Comparison of ENCODE assay signal across 17 cellular contexts in genomic region chr20:64240243-64241015, GRCh38.
"Had no signal": no experiment of that assay in that cellular context is flagged by ENCODE, and none has a peak within 500 bp of the region (broad histone marks: within the 10 kb centered on the region; RNA-seq: fewer than 3 reads in every experiment).

No MANE protein-coding gene starts in this region.

- H3K36me3 ChIP-seq: cardiac muscle cell, esophagus squamous epithelium, ovary had no signal

- H3K27ac ChIP-seq: cardiac muscle cell, esophagus squamous epithelium, hepatocyte, ovary had no signal

- DNase-seq: activated CD4-positive, alpha-beta T cell treated with anti-CD3 and anti-CD28 coated beads, Interleukin-2, amount 10 ng/mL, durations not matched to agents 7 days and 5 days; activated CD8-positive, alpha-beta T cell treated with anti-CD3 and anti-CD28 coated beads, Interleukin-2, amount 10 ng/mL, durations not matched to agents 7 days and 5 days; amygdala; effector memory CD8-positive, alpha-beta T cell; esophagus squamous epithelium; nephron progenitor cell; stimulated activated naive B cell treated with anti-CD40 and anti-IgM and Interleukin-4, amounts not matched to agents 10 μg/mL and 1 μg/mL and 100 μg/mL, for 72 hours; T-helper 9 cell had no signal

- H2AFZ ChIP-seq: hepatocyte had no signal

- H3K27me3 Mint-ChIP-seq: activated CD4-positive, alpha-beta T cell treated with anti-CD3 and anti-CD28 coated beads, Interleukin-2, amount 10 ng/mL, durations not matched to agents 7 days and 5 days; activated naive CD8-positive, alpha-beta T cell had no signal

- H3K4me3 Mint-ChIP-seq: activated CD4-positive, alpha-beta T cell treated with anti-CD3 and anti-CD28 coated beads, Interleukin-2, amount 10 ng/mL, durations not matched to agents 7 days and 5 days; activated CD8-positive, alpha-beta T cell treated with anti-CD3 and anti-CD28 coated beads, Interleukin-2, amount 10 ng/mL, durations not matched to agents 7 days and 5 days; activated naive CD8-positive, alpha-beta T cell; effector memory CD8-positive, alpha-beta T cell; mesothelial cell of epicardium; nephron progenitor cell; stimulated activated naive B cell treated with anti-CD40 and anti-IgM and Interleukin-4, amounts not matched to agents 10 μg/mL and 1 μg/mL and 100 μg/mL, for 72 hours; T-cell had no signal

- H3K9me3 Mint-ChIP-seq: activated CD4-positive, alpha-beta T cell treated with anti-CD3 and anti-CD28 coated beads, Interleukin-2, amount 10 ng/mL, durations not matched to agents 7 days and 5 days; effector memory CD8-positive, alpha-beta T cell; mesothelial cell of epicardium; stimulated activated naive B cell treated with anti-CD40 and anti-IgM and Interleukin-4, amounts not matched to agents 10 μg/mL and 1 μg/mL and 100 μg/mL, for 72 hours; T-cell had no signal

- H3K27ac Mint-ChIP-seq: activated CD4-positive, alpha-beta T cell treated with anti-CD3 and anti-CD28 coated beads, Interleukin-2, amount 10 ng/mL, durations not matched to agents 7 days and 5 days; activated CD8-positive, alpha-beta T cell treated with anti-CD3 and anti-CD28 coated beads, Interleukin-2, amount 10 ng/mL, durations not matched to agents 7 days and 5 days; activated naive CD8-positive, alpha-beta T cell; effector memory CD8-positive, alpha-beta T cell; mesothelial cell of epicardium; nephron progenitor cell; stimulated activated naive B cell treated with anti-CD40 and anti-IgM and Interleukin-4, amounts not matched to agents 10 μg/mL and 1 μg/mL and 100 μg/mL, for 72 hours; T-cell had no signal

- H3K4me1 ChIP-seq: esophagus squamous epithelium had no signal

- H3K36me3 Mint-ChIP-seq: activated naive CD8-positive, alpha-beta T cell; mesothelial cell of epicardium; stimulated activated naive B cell treated with anti-CD40 and anti-IgM and Interleukin-4, amounts not matched to agents 10 μg/mL and 1 μg/mL and 100 μg/mL, for 72 hours; T-cell had no signal

- ATAC-seq: activated CD8-positive, alpha-beta T cell treated with anti-CD3 and anti-CD28 coated beads, Interleukin-2, amount 10 ng/mL, durations not matched to agents 7 days and 5 days; effector memory CD8-positive, alpha-beta T cell; left colon; SK-N-SH treated with all-trans-retinoic acid at 6 μM for 48 hours; stimulated activated naive B cell treated with anti-CD40 and anti-IgM and Interleukin-4, amounts not matched to agents 10 μg/mL and 1 μg/mL and 100 μg/mL, for 72 hours; T-cell had no signal

- H3K27me3 ChIP-seq: cardiac muscle cell, hepatocyte, ovary had no signal

- H3K4me2 ChIP-seq: hepatocyte had no signal

- H3K4me3 ChIP-seq: cardiac muscle cell, esophagus squamous epithelium, hepatocyte, lung, ovary had no signal

- H3K9me3 ChIP-seq: esophagus squamous epithelium, ovary had no signal

- H3K4me1 Mint-ChIP-seq: activated CD4-positive, alpha-beta T cell treated with anti-CD3 and anti-CD28 coated beads, Interleukin-2, amount 10 ng/mL, durations not matched to agents 7 days and 5 days; mesothelial cell of epicardium had no signal
